In genomic region chr16:84178146-84178765, GRCh38 we compare ENCODE assay signal across 1 cellular context.
TF ChIP-seq lines count a peak whose summit lies in the region.

No MANE protein-coding gene starts in this region.

TF ChIP-seq in A549, 52 proteins besides CTCF, POLR2A, EP300 and RAD21 (continued from another document):
- TF ChIP-seq PHF8 (IDR thresholded peaks at IDR 0.05; ENCODE audit: borderline replicate concordance, low read depth), result no peak
- no peak for TF ChIP-seq EHMT2 (IDR thresholded peaks at IDR 0.05; ENCODE audit: low read depth)
- no peak for TF ChIP-seq PBX3 (IDR thresholded peaks at IDR 0.05)
- TF ChIP-seq MAFK (IDR thresholded peaks at IDR 0.05; ENCODE audit: partially characterized antibody), result no peak
- TF ChIP-seq KDM5A (IDR thresholded peaks at IDR 0.05), result no peak
- TF ChIP-seq SMC3 (IDR thresholded peaks at IDR 0.05), result no peak
- TF ChIP-seq, protein P1, sequence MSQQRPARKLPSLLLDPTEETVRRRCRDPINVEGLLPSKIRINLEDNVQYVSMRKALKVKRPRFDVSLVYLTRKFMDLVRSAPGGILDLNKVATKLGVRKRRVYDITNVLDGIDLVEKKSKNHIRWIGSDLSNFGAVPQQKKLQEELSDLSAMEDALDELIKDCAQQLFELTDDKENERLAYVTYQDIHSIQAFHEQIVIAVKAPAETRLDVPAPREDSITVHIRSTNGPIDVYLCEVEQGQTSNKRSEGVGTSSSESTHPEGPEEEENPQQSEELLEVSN (IDR thresholded peaks at IDR 0.05; ENCODE audit: borderline replicate concordance, low read depth), result no peak
- no peak for TF ChIP-seq MAX (IDR thresholded peaks at IDR 0.05)
- TF ChIP-seq, protein P2, sequence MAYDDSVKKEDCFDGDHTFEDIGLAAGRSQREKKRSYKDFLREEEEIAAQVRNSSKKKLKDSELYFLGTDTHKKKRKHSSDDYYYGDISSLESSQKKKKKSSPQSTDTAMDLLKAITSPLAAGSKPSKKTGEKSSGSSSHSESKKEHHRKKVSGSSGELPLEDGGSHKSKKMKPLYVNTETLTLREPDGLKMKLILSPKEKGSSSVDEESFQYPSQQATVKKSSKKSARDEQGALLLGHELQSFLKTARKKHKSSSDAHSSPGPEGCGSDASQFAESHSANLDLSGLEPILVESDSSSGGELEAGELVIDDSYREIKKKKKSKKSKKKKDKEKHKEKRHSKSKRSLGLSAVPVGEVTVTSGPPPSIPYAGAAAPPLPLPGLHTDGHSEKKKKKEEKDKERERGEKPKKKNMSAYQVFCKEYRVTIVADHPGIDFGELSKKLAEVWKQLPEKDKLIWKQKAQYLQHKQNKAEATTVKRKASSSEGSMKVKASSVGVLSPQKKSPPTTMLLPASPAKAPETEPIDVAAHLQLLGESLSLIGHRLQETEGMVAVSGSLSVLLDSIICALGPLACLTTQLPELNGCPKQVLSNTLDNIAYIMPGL (CRISPR knock-in tag; IDR thresholded peaks at IDR 0.05; ENCODE audit: borderline replicate concordance), result no peak
